Comparison of ENCODE assay signal across 19 cellular contexts in genomic region chr11:93704237-93704636, GRCh38. TPM values are rescaled to one million over a fixed set of nuclear protein-coding genes. Genes with fewer than 3 reads are reported as not detected.
DNase-seq lines count a peak whose midpoint lies in the region; ATAC-seq and TF ChIP-seq lines count a peak whose summit lies in the region.
"Had no signal": no experiment of that assay in that cellular context is flagged by ENCODE, and none has a peak within 500 bp of the region (broad histone marks: within the 10 kb centered on the region; RNA-seq: fewer than 3 reads in every experiment).

No MANE protein-coding gene starts in this region.

- ATAC-seq in HCT116 = peak; percentile 73
- ATAC-seq in HG02885 (IDR thresholded peaks at IDR 0.05; ENCODE audit: poor library complexity, unreplicated experiment) = no peak
- ATAC-seq in HG02798 (IDR thresholded peaks at IDR 0.05; ENCODE audit: poor library complexity, unreplicated experiment) = no peak

- peaks cover 39 to 62% of the 10 kb centered on the region in 2 experiments for H3K36me3 ChIP-seq in HCT116 (ENCODE audit: control insufficient read depth in 1 of 2, insufficient read depth in 2 of 2, low read length in 2 of 2)
- peaks cover 18 to 20% of the 10 kb centered on the region in 2 experiments for H3K36me3 ChIP-seq in trophoblast cell (ENCODE audit: control insufficient read depth in 1 of 2, insufficient read depth in 2 of 2, low read length in 2 of 2)

- no peak overlapping the region for H3K4me3 ChIP-seq in HCT116 (replicated peaks in 1 of 2; ENCODE audit: low read depth in 1 of 2, low read length in 2 of 2)
- H3K4me3 ChIP-seq in astrocyte of the spinal cord (ENCODE audit: low read depth, low read length) = no peak overlapping the region
- H3K4me3 ChIP-seq in trophoblast cell (ENCODE audit: low read depth, low read length) = no peak overlapping the region
- H3K4me3 ChIP-seq: breast epithelium, esophagus muscularis mucosa, left ventricle myocardium inferior, right atrium auricular region, transverse colon had no signal

- no peak overlapping the region for H2AK5ac ChIP-seq in trophoblast cell (ENCODE audit: low read length)

- H3K79me1 ChIP-seq in trophoblast cell (ENCODE audit: low read length) = no peaks in the 10 kb centered on the region

- no CpG with 5 or more reads among the region's 2 CpGs for whole genome bisulfite sequencing in trophoblast cell (ENCODE audit: extremely low coverage, insufficient coverage, insufficient read length)

- H2AFZ ChIP-seq in HCT116 (ENCODE audit: low read depth, low read length, poor library complexity, severe bottlenecking) (no peak overlapping the region), trophoblast cell (ENCODE audit: insufficient read depth, low read length, poor library complexity) (no peak overlapping the region)

- H2BK12ac ChIP-seq in trophoblast cell (ENCODE audit: low read length) = no peak overlapping the region

- no peak overlapping the region for H4K12ac ChIP-seq in trophoblast cell (ENCODE audit: low read depth, low read length)

- CTCF ChIA-PET in activated CD4-positive, alpha-beta memory T cell treated with anti-CD3 and anti-CD28 coated beads for 36 hours (lab: Charles Lee) = interaction anchor here (0.6 kb wide), 1 partner anchor 23 kb away, joined by 3 read pairs; no protein-coding TSS in a partner anchor
- CTCF ChIA-PET in activated CD4-positive, alpha-beta memory T cell treated with anti-CD3 and anti-CD28 coated beads, Interleukin-2, amount 10 ng/mL, durations not matched to agents 7 days and 5 days (lab: Charles Lee) = interaction anchor here (1.2 to 1.8 kb wide), 2 partner anchors 24 to 30 kb away, joined by 3 read pairs; no protein-coding TSS in a partner anchor
- CTCF ChIA-PET in HCT116 (lab: Charles Lee) = no interaction called here
- CTCF ChIA-PET in GM10248 (lab: Yijun Ruan, JAX) = interaction anchor here (1.0 to 1.2 kb wide), 3 partner anchors 12 to 38 kb away, joined by 3 read pairs; no protein-coding TSS in a partner anchor

- no peaks in the 10 kb centered on the region for H4K20me1 ChIP-seq in HCT116 (ENCODE audit: insufficient read depth)

- H3K9me2 ChIP-seq in HCT116 (ENCODE audit: insufficient read depth) = no peaks in the 10 kb centered on the region

- H3K4me2 ChIP-seq in HCT116 (ENCODE audit: low read length) = no peak overlapping the region
- no peak overlapping the region for H3K4me2 ChIP-seq in trophoblast cell (ENCODE audit: low read length)

- H2BK120ac ChIP-seq in trophoblast cell (ENCODE audit: insufficient read depth, low read length, poor library complexity) = no peak overlapping the region

- H3K4me1 ChIP-seq in HCT116 (ENCODE audit: control insufficient read depth in 1 of 2, insufficient read depth in 2 of 2, low read length in 2 of 2) (no peaks in the 10 kb centered on the region), trophoblast cell (ENCODE audit: control insufficient read depth in 1 of 2, insufficient read depth in 2 of 2, low read length in 2 of 2) (no peaks in the 10 kb centered on the region)
- H3K4me1 ChIP-seq: breast epithelium, esophagus muscularis mucosa, right atrium auricular region, transverse colon had no signal

- no peak overlapping the region for H3K27ac Mint-ChIP-seq in activated CD4-positive, alpha-beta memory T cell treated with anti-CD3 and anti-CD28 coated beads for 36 hours
- H3K27ac Mint-ChIP-seq in activated CD4-positive, alpha-beta memory T cell treated with anti-CD3 and anti-CD28 coated beads, Interleukin-2, amount 10 ng/mL, durations not matched to agents 7 days and 5 days = no peak overlapping the region
- H3K27ac Mint-ChIP-seq: stimulated activated naive CD8-positive, alpha-beta T cell treated with anti-CD3 and anti-CD28 coated beads, Interleukin-15, Interleukin-2, amounts not matched to agents 100 ng/mL and 50 ng/mL, for 24 hours had no signal

- no peak overlapping the region for H3K14ac ChIP-seq in trophoblast cell (ENCODE audit: low read length)

- H3K4ac ChIP-seq in trophoblast cell (ENCODE audit: low read depth, low read length) = no peak overlapping the region

- H2BK5ac ChIP-seq in trophoblast cell (ENCODE audit: low read depth, low read length, poor library complexity) = no peak overlapping the region

- H3K9me3 ChIP-seq in HCT116 (ENCODE audit: control insufficient read depth in 1 of 2, insufficient read depth in 1 of 2, low read depth in 1 of 2, low read length in 2 of 2) (0 out of 4 replicates have a peak, but pooled peaks cover 0 to 4% of the 10 kb centered on the region in 2 experiments), trophoblast cell (ENCODE audit: insufficient read depth, low read depth, low read length) (no peaks in the 10 kb centered on the region)

- no peak overlapping the region for H4K8ac ChIP-seq in trophoblast cell (ENCODE audit: low read depth, low read length)

- H3K18ac ChIP-seq in trophoblast cell (ENCODE audit: low read length) = no peak overlapping the region

- RAD21 ChIA-PET in HCT116 (lab: Charles Lee; ENCODE audit: low non-redundant PET in 1 of 2, low total read pairs in 2 of 2, uncharacterized antibody in 2 of 2, unreplicated experiment in 2 of 2) = no interaction called here

- in situ Hi-C loops in astrocyte of the spinal cord (cut with HindIII; ENCODE audit: low sequenced_read_pairs) = no loop called here

- no peak overlapping the region for H3K27ac ChIP-seq in HCT116 (ENCODE audit: low read depth, low read length)
- H3K27ac ChIP-seq in trophoblast cell (ENCODE audit: low read depth, low read length) = no peak overlapping the region
- H3K27ac ChIP-seq: breast epithelium, esophagus muscularis mucosa, left ventricle myocardium inferior, right atrium auricular region, transverse colon had no signal

- H4K91ac ChIP-seq in trophoblast cell (ENCODE audit: low read depth, low read length) = no peak overlapping the region

- H3K4me1 Mint-ChIP-seq in activated CD4-positive, alpha-beta memory T cell treated with anti-CD3 and anti-CD28 coated beads for 36 hours (ENCODE audit: low read depth) = no peaks in the 10 kb centered on the region
- H3K4me1 Mint-ChIP-seq in activated CD4-positive, alpha-beta memory T cell treated with anti-CD3 and anti-CD28 coated beads, Interleukin-2, amount 10 ng/mL, durations not matched to agents 7 days and 5 days = peaks cover 2% of the 10 kb centered on the region

- intact Hi-C loops in activated CD4-positive, alpha-beta memory T cell treated with anti-CD3 and anti-CD28 coated beads for 36 hours (cut with micrococcal nuclease) = no loop called here
- intact Hi-C loops in HCT116 (cut with micrococcal nuclease) = no loop called here

- peaks cover 62% of the 10 kb centered on the region for H3K36me3 Mint-ChIP-seq in activated CD4-positive, alpha-beta memory T cell treated with anti-CD3 and anti-CD28 coated beads for 36 hours
- H3K36me3 Mint-ChIP-seq in activated CD4-positive, alpha-beta memory T cell treated with anti-CD3 and anti-CD28 coated beads, Interleukin-2, amount 10 ng/mL, durations not matched to agents 7 days and 5 days (ENCODE audit: low read depth) = peaks cover 74% of the 10 kb centered on the region

- H3K4me3 Mint-ChIP-seq in activated CD4-positive, alpha-beta memory T cell treated with anti-CD3 and anti-CD28 coated beads for 36 hours = no peak overlapping the region
- no peak overlapping the region for H3K4me3 Mint-ChIP-seq in activated CD4-positive, alpha-beta memory T cell treated with anti-CD3 and anti-CD28 coated beads, Interleukin-2, amount 10 ng/mL, durations not matched to agents 7 days and 5 days
- H3K4me3 Mint-ChIP-seq: CD4-positive, alpha-beta memory T cell; stimulated activated naive CD8-positive, alpha-beta T cell treated with anti-CD3 and anti-CD28 coated beads, Interleukin-15, Interleukin-2, amounts not matched to agents 100 ng/mL and 50 ng/mL, for 24 hours had no signal

- no peak for TF ChIP-seq POLR2A in HCT116 (IDR thresholded peaks at IDR 0.05; ENCODE audit: borderline replicate concordance, extremely low read depth, insufficient read depth, insufficient read length)

- H3K9ac ChIP-seq in HCT116 (ENCODE audit: low read length) = no peak overlapping the region
- H3K9ac ChIP-seq in trophoblast cell (ENCODE audit: low read length) = no peak overlapping the region

- H3K27me3 ChIP-seq in HCT116 (ENCODE audit: insufficient read depth, low read length) (no peaks in the 10 kb centered on the region), trophoblast cell (ENCODE audit: insufficient read depth, low read length) (no peaks in the 10 kb centered on the region)
- H3K27me3 ChIP-seq: breast epithelium, esophagus muscularis mucosa, right atrium auricular region, transverse colon had no signal

- DNase-seq in activated CD4-positive, alpha-beta memory T cell treated with anti-CD3 and anti-CD28 coated beads for 36 hours = peak; percentile 24
- DNase-seq in activated CD4-positive, alpha-beta memory T cell treated with anti-CD3 and anti-CD28 coated beads, Interleukin-2, amount 10 ng/mL, durations not matched to agents 7 days and 5 days = no peak
- DNase-seq in HCT116 (ENCODE audit: low read depth, low spot score) (no peak), astrocyte of the spinal cord (ENCODE audit: low read depth, low spot score) (no peak), trophoblast cell (peak; percentile 25 to 35), GM10248 (ENCODE audit: extremely low spot score) (no peak)
- DNase-seq: CD4-positive, alpha-beta memory T cell; dermis blood vessel endothelial cell; EL; left ventricle myocardium inferior; NCI-H187 treated with DMSO at 0.1 percent for 48 hours; NCI-H446 treated with DMSO at 0.1 percent for 48 hours; transverse colon had no signal

- no peak for TF ChIP-seq RAD21 in HCT116 (IDR thresholded peaks at IDR 0.05; ENCODE audit: low read depth)

- H3K9me3 Mint-ChIP-seq in activated CD4-positive, alpha-beta memory T cell treated with anti-CD3 and anti-CD28 coated beads for 36 hours = peaks cover 11% of the 10 kb centered on the region
- H3K9me3 Mint-ChIP-seq in activated CD4-positive, alpha-beta memory T cell treated with anti-CD3 and anti-CD28 coated beads, Interleukin-2, amount 10 ng/mL, durations not matched to agents 7 days and 5 days = peaks cover 3% of the 10 kb centered on the region

- no peaks in the 10 kb centered on the region for H3K27me3 Mint-ChIP-seq in activated CD4-positive, alpha-beta memory T cell treated with anti-CD3 and anti-CD28 coated beads for 36 hours
- no peaks in the 10 kb centered on the region for H3K27me3 Mint-ChIP-seq in activated CD4-positive, alpha-beta memory T cell treated with anti-CD3 and anti-CD28 coated beads, Interleukin-2, amount 10 ng/mL, durations not matched to agents 7 days and 5 days
- H3K27me3 Mint-ChIP-seq: CD4-positive, alpha-beta memory T cell; stimulated activated naive CD8-positive, alpha-beta T cell treated with anti-CD3 and anti-CD28 coated beads, Interleukin-15, Interleukin-2, amounts not matched to agents 100 ng/mL and 50 ng/mL, for 24 hours had no signal

- POLR2A ChIA-PET in activated CD4-positive, alpha-beta memory T cell treated with anti-CD3 and anti-CD28 coated beads for 36 hours (lab: Charles Lee) = no interaction called here
- POLR2A ChIA-PET in activated CD4-positive, alpha-beta memory T cell treated with anti-CD3 and anti-CD28 coated beads, Interleukin-2, amount 10 ng/mL, durations not matched to agents 7 days and 5 days (lab: Charles Lee) = interaction anchor here (1.2 kb wide), 1 partner anchor 11 kb away, joined by 3 read pairs; no protein-coding TSS in a partner anchor
- POLR2A ChIA-PET in HCT116 (lab: Charles Lee) (no interaction called here), GM10248 (lab: Yijun Ruan, JAX) (no interaction called here)

- BruUV-seq in HCT116 (replicated peaks; lab: Mats Ljungman, UMichigan) = no TSS peak

- TF ChIP-seq CTCF in HCT116 (IDR thresholded peaks at IDR 0.05 in 2 of 3, conservative IDR thresholded peaks at IDR 0.05 in 1 of 3; ENCODE audit: borderline replicate concordance in 1 of 3, insufficient read depth in 1 of 3, low read depth in 2 of 3, low read length in 2 of 3) = peak in 2 of 3 experiments; percentile 42 to 57; a peak in 4 of 6 replicates
- TF ChIP-seq CTCF in astrocyte of the spinal cord (IDR thresholded peaks at IDR 0.05; ENCODE audit: low read depth, low read length) = peak; percentile 6
- no peak for TF ChIP-seq CTCF in GM10248 (IDR thresholded peaks at IDR 0.05; ENCODE audit: control extremely low read depth, extremely low read depth, low read depth, missing control alignments)

- peaks cover 42% of the 10 kb centered on the region for H3K79me2 ChIP-seq in HCT116 (ENCODE audit: insufficient read depth, low read length)
- H3K79me2 ChIP-seq in trophoblast cell (ENCODE audit: control insufficient read depth, insufficient read depth, low read length, poor library complexity) = no peaks in the 10 kb centered on the region

- H3K23ac ChIP-seq in trophoblast cell (ENCODE audit: low read length) = no peak overlapping the region

RNA-seq across cellular contexts. Expression of gene TAF1D, which starts 37.1 kb away (rescaled TPM):
- 100 to 1,000 TPM; 325 to 342 TPM for total RNA-seq in activated CD4-positive, alpha-beta memory T cell treated with anti-CD3 and anti-CD28 coated beads for 36 hours
- total RNA-seq in activated CD4-positive, alpha-beta memory T cell treated with anti-CD3 and anti-CD28 coated beads, Interleukin-2, amount 10 ng/mL, durations not matched to agents 7 days and 5 days = 100 to 1,000 TPM; 183 to 184 TPM
- 267 TPM for total RNA-seq in HCT116 (2021; ENCODE audit: unreplicated experiment)
- 45.5 and 66.1 TPM in 2 replicates for polyA plus RNA-seq in HCT116 (2012)
- polyA plus RNA-seq in trophoblast cell (2013) = 148 and 162 TPM in 2 replicates

RNA-seq across cellular contexts. Expression of gene C11orf54, which starts 37.2 kb away (rescaled TPM):
- 10 to 100 TPM; 21.6 to 23.7 TPM for total RNA-seq in activated CD4-positive, alpha-beta memory T cell treated with anti-CD3 and anti-CD28 coated beads for 36 hours
- total RNA-seq in activated CD4-positive, alpha-beta memory T cell treated with anti-CD3 and anti-CD28 coated beads, Interleukin-2, amount 10 ng/mL, durations not matched to agents 7 days and 5 days = 10 to 100 TPM; 24.4 to 24.6 TPM
- total RNA-seq in HCT116 (2021; ENCODE audit: unreplicated experiment) = 26.1 TPM
- polyA plus RNA-seq in HCT116 (2012) = 8.8 and 9.9 TPM in 2 replicates
- 11.3 and 12.1 TPM in 2 replicates for polyA plus RNA-seq in trophoblast cell (2013)

RNA-seq across cellular contexts. Expression of gene CEP295, which starts 42.8 kb away (rescaled TPM):
- 10 to 100 TPM; 28.0 to 28.4 TPM for total RNA-seq in activated CD4-positive, alpha-beta memory T cell treated with anti-CD3 and anti-CD28 coated beads for 36 hours
- total RNA-seq in activated CD4-positive, alpha-beta memory T cell treated with anti-CD3 and anti-CD28 coated beads, Interleukin-2, amount 10 ng/mL, durations not matched to agents 7 days and 5 days = 10 to 100 TPM; 23.0 to 25.7 TPM
- total RNA-seq in HCT116 (2021; ENCODE audit: unreplicated experiment) = 17.7 TPM
- 4.9 and 7.0 TPM in 2 replicates for polyA plus RNA-seq in HCT116 (2012)
- polyA plus RNA-seq in trophoblast cell (2013) = 11.1 and 12.4 TPM in 2 replicates

Comparison
In these comparisons a context has a peak if more than half of its experiments do, and no peak if none do; other contexts are left out.
1. DNase-seq: peak in activated CD4-positive, alpha-beta memory T cell treated with anti-CD3 and anti-CD28 coated beads for 36 hours (single experiment) and trophoblast cell (2 of 2); none in activated CD4-positive, alpha-beta memory T cell treated with anti-CD3 and anti-CD28 coated beads, Interleukin-2, amount 10 ng/mL, durations not matched to agents 7 days and 5 days (single experiment), HCT116 (single experiment), astrocyte of the spinal cord (single experiment) and GM10248 (single experiment).